9 cellular contexts compared by ENCODE assay signal in the genomic region with DNA sequence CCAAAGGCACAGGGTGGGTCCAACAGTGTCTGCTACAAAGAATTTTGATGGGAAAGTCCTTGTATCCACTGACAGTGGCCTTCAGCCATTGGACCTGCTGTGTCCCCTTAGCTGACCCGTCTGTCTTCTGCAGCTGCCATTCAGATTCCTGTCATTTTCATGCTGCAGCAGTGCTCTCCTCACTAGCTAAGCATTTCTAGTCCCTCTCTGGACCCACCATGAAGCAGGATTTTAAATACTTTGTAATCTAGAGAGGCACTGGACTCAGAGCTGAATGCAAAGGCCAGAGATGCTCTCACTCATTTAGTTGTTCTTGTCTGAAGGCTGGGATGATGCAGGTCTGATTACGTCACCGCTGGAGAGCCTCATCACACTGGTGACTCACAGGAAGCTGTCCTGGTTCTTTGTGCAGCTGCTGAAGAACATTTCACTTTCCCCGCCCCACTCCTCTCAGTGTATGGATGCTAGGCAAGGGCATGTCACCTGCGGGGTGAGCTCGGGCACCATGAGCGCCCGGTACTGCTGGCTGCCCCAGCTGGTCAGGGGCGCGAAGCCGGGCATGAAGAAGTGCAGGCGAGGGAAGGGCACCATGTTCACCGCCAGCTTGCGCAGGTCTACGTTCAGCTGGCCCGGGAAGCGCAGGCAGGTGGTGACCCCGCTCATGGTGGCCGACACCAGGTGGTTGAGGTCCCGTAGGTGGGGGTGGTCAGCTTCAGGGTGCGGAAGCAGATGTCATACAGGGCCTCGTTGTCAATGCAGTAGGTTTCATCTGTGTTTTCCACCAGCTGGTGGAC. TPM values are rescaled to one million over a fixed set of nuclear protein-coding genes. Genes with fewer than 3 reads are reported as not detected.
DNase-seq lines count a peak whose midpoint lies in the region; ATAC-seq, FAIRE-seq and TF ChIP-seq lines count a peak whose summit lies in the region.
"Had no signal": no experiment of that assay in that cellular context is flagged by ENCODE, and none has a peak within 500 bp of the region (broad histone marks: within the 10 kb centered on the region; RNA-seq: fewer than 3 reads in every experiment).

No MANE protein-coding gene starts in this region.

- H3K9me1 ChIP-seq in endothelial cell of umbilical vein (replicated peaks; ENCODE audit: control insufficient read depth, extremely low read depth, insufficient read depth, low read length) = no peaks in the 10 kb centered on the region

- H3K4me3 ChIP-seq in SJSA1 (no peak overlapping the region), endothelial cell of umbilical vein (replicated peaks in 1 of 3; ENCODE audit: insufficient read depth in 1 of 3, low read depth in 1 of 3, low read length in 3 of 3) (no peak overlapping the region), smooth muscle cell (no peak overlapping the region), MM.1S (ENCODE audit: low read length) (no peak overlapping the region)

- H2AFZ ChIP-seq in endothelial cell of umbilical vein (ENCODE audit: low read depth, low read length) (no peak overlapping the region), smooth muscle cell (ENCODE audit: low read depth) (no peak overlapping the region), MM.1S (ENCODE audit: low read length) (no peak overlapping the region)

- no peak for TF ChIP-seq CTCF in endothelial cell of umbilical vein (IDR thresholded peaks at IDR 0.05; ENCODE audit: extremely low read depth in 1 of 2, insufficient read depth in 1 of 2, low read depth in 1 of 2, low read length in 2 of 2)
- no peak for TF ChIP-seq CTCF in smooth muscle cell (IDR thresholded peaks at IDR 0.05; ENCODE audit: borderline replicate concordance, insufficient read depth, poor library complexity, severe bottlenecking)
- no peak for TF ChIP-seq CTCF in MM.1S (IDR thresholded peaks at IDR 0.05; ENCODE audit: low read length)

- TF ChIP-seq POLR2A in endothelial cell of umbilical vein (IDR thresholded peaks at IDR 0.05; ENCODE audit: low read depth, low read length) = no peak

- H3K4me2 ChIP-seq in endothelial cell of umbilical vein (ENCODE audit: insufficient read depth, low read length) (no peak overlapping the region), smooth muscle cell (no peak overlapping the region), MM.1S (ENCODE audit: low read depth, low read length) (no peak overlapping the region)

- H3K9ac ChIP-seq in endothelial cell of umbilical vein (replicated peaks; ENCODE audit: extremely low read depth, insufficient read depth, low read length) (no peak overlapping the region), smooth muscle cell (ENCODE audit: low read depth) (peak overlapping the region; percentile 22), MM.1S (ENCODE audit: low read length) (no peak overlapping the region)

- WGBS in smooth muscle cell (ENCODE audit: low lambda C conversion rate) = 83% methylated on average over 22 of the region's 22 CpGs

- H3K4me1 ChIP-seq in SJSA1 (replicated peaks) = peaks cover 16% of the 10 kb centered on the region
- H3K4me1 ChIP-seq in endothelial cell of umbilical vein (ENCODE audit: control insufficient read depth, extremely low read depth, insufficient read depth, low read length) = peaks cover 5% of the 10 kb centered on the region
- peaks cover 6% of the 10 kb centered on the region for H3K4me1 ChIP-seq in smooth muscle cell (ENCODE audit: low read depth)
- H3K4me1 ChIP-seq in MM.1S (ENCODE audit: low read length) = no peaks in the 10 kb centered on the region

- no TSS peak for BruUV-seq in endothelial cell of umbilical vein (replicated peaks; lab: Mats Ljungman, UMichigan)

- POLR2A ChIA-PET in endothelial cell of umbilical vein (lab: Charles Lee) = interaction anchor here (0.7 kb wide), 1 partner anchor 11 kb away, joined by 3 read pairs; no protein-coding TSS in a partner anchor

- FAIRE-seq in endothelial cell of umbilical vein (lab: Jason Lieb, UNC) = peak; percentile 96

- H3K9me3 ChIP-seq in SJSA1 (replicated peaks) (no peaks in the 10 kb centered on the region), endothelial cell of umbilical vein (replicated peaks; ENCODE audit: control insufficient read depth, insufficient read depth, low read length) (no peaks in the 10 kb centered on the region), smooth muscle cell (replicated peaks; ENCODE audit: low read depth) (no peaks in the 10 kb centered on the region), MM.1S (replicated peaks; ENCODE audit: insufficient read depth, low read length) (no peaks in the 10 kb centered on the region)

- no peak for ATAC-seq in HG03469 (IDR thresholded peaks at IDR 0.05; ENCODE audit: unreplicated experiment)
- no peak for ATAC-seq in HG02884 (IDR thresholded peaks at IDR 0.05; ENCODE audit: unreplicated experiment)

- H3K27ac ChIP-seq in SJSA1 = no peak overlapping the region
- H3K27ac ChIP-seq in endothelial cell of umbilical vein (ENCODE audit: insufficient read depth, low read depth, low read length) = no peak overlapping the region
- H3K27ac ChIP-seq in smooth muscle cell (ENCODE audit: low read depth) = peak overlapping the region; percentile 80
- no peak overlapping the region for H3K27ac ChIP-seq in MM.1S (ENCODE audit: low read length)

- intact Hi-C loops in endothelial cell of umbilical vein (cut with micrococcal nuclease) = no loop called here

- dilution Hi-C loops in endothelial cell of umbilical vein (cut with MboI; ENCODE audit: extremely low pct_ligation_motif_present, low sequenced_read_pairs) = no loop called here

- H3K9me2 ChIP-seq in MM.1S (replicated peaks; ENCODE audit: insufficient read depth, low read length) = no peaks in the 10 kb centered on the region

- no peaks in the 10 kb centered on the region for H4K20me1 ChIP-seq in endothelial cell of umbilical vein (replicated peaks; ENCODE audit: control insufficient read depth, extremely low read depth, insufficient read depth, low read length)
- H4K20me1 ChIP-seq in smooth muscle cell (ENCODE audit: low read depth) = no peaks in the 10 kb centered on the region
- H4K20me1 ChIP-seq in MM.1S (ENCODE audit: insufficient read depth, low read length) = no peaks in the 10 kb centered on the region

- H3F3A ChIP-seq in smooth muscle cell (ENCODE audit: low read depth) (no peaks in the 10 kb centered on the region), MM.1S (ENCODE audit: insufficient read depth, low read length) (no peaks in the 10 kb centered on the region)

- peak; percentile 44 to 48 for DNase-seq in activated CD4-positive, alpha-beta T cell treated with anti-CD3 and anti-CD28 coated beads for 4 hours
- DNase-seq in activated CD4-positive, alpha-beta T cell treated with anti-CD3 and anti-CD28 coated beads for 1 hour = no peak
- DNase-seq in SJSA1 (ENCODE audit: low read depth in 1 of 2, low spot score in 2 of 2) = peak; percentile 57 to 80
- peak; percentile 69 for DNase-seq in endothelial cell of umbilical vein (ENCODE audit: low read depth, low spot score)
- DNase-seq in smooth muscle cell (lab: John Stamatoyannopoulos, UW; ENCODE audit: unreplicated experiment) = no peak
- DNase-seq in MM.1S = no peak
- DNase-seq: T-cell had no signal

- H3K27me3 ChIP-seq in SJSA1 (replicated peaks) = no peaks in the 10 kb centered on the region
- peaks cover 0 to 4% of the 10 kb centered on the region in 2 experiments for H3K27me3 ChIP-seq in endothelial cell of umbilical vein (ENCODE audit: control insufficient read depth in 2 of 2, insufficient read depth in 2 of 2, low read length in 2 of 2)
- H3K27me3 ChIP-seq in smooth muscle cell (ENCODE audit: low read depth) = no peaks in the 10 kb centered on the region
- H3K27me3 ChIP-seq in MM.1S (replicated peaks; ENCODE audit: insufficient read depth, low read length) = no peaks in the 10 kb centered on the region

- H3K79me2 ChIP-seq in endothelial cell of umbilical vein (ENCODE audit: control insufficient read depth, insufficient read depth, low read length) = no peaks in the 10 kb centered on the region
- H3K79me2 ChIP-seq in smooth muscle cell (ENCODE audit: low read depth) = no peaks in the 10 kb centered on the region
- H3K79me2 ChIP-seq in MM.1S (ENCODE audit: low read length) = no peaks in the 10 kb centered on the region

- H3K36me3 ChIP-seq in SJSA1 (no peaks in the 10 kb centered on the region), endothelial cell of umbilical vein (ENCODE audit: control insufficient read depth in 2 of 2, extremely low read depth in 1 of 2, insufficient read depth in 2 of 2, low read length in 2 of 2) (no peaks in the 10 kb centered on the region), smooth muscle cell (ENCODE audit: low read depth) (no peaks in the 10 kb centered on the region), MM.1S (replicated peaks; ENCODE audit: insufficient read depth, low read length) (no peaks in the 10 kb centered on the region)

- CTCF ChIA-PET in endothelial cell of umbilical vein (lab: Charles Lee) = interaction anchor here (0.8 to 2.0 kb wide), 7 partner anchors 11 to 75 kb away, joined by 3 to 9 read pairs (median 3); partner anchors contain the start of gene TUBB2A

RNA-seq across cellular contexts. Expression of gene TUBB2A, which starts 19.4 kb away (rescaled TPM):
- total RNA-seq in SJSA1 (2014; rRNA removed; shearing (Covaris generic)) = 212 and 289 TPM in 2 replicates
- total RNA-seq in endothelial cell of umbilical vein (73.2 and 80.3 TPM in 2 replicates), smooth muscle cell (201 and 236 TPM in 2 replicates)
- polyA plus RNA-seq in endothelial cell of umbilical vein (99.2 and 128 TPM in 2 replicates), smooth muscle cell (272 and 448 TPM in 2 replicates)
- 78.6 and 88.9 TPM in 2 replicates for polyA plus RNA-seq in endothelial cell of umbilical vein (2011; cell fraction: cytosol; rRNA removed)
- 47.8 and 51.7 TPM in 2 replicates for polyA plus RNA-seq in endothelial cell of umbilical vein (2011; cell fraction: nucleus; rRNA removed)
- polyA plus RNA-seq in endothelial cell of umbilical vein (2012) = 86.4 and 95.8 TPM in 2 replicates
- polyA minus RNA-seq in endothelial cell of umbilical vein = 56.4 and 61.2 TPM in 2 replicates
- 10.5 TPM for polyA minus RNA-seq in endothelial cell of umbilical vein (2011; cell fraction: cytosol; rRNA and poly(A)+ RNA removed)
- polyA minus RNA-seq in endothelial cell of umbilical vein (2011; cell fraction: nucleus; rRNA and poly(A)+ RNA removed) = 14.7 and 17.8 TPM in 2 replicates

RNA-seq across cellular contexts. Expression of gene TUBB2B, which starts 50.7 kb away (rescaled TPM):
- total RNA-seq in SJSA1 (2014; rRNA removed; shearing (Covaris generic)) = 33.1 and 49.5 TPM in 2 replicates
- total RNA-seq in endothelial cell of umbilical vein (3.6 and 8.3 TPM in 2 replicates), smooth muscle cell (55.7 and 62.1 TPM in 2 replicates)
- polyA plus RNA-seq in endothelial cell of umbilical vein (5.1 and 7.8 TPM in 2 replicates), smooth muscle cell (22.7 and 52.2 TPM in 2 replicates)
- 3.2 and 4.7 TPM in 2 replicates for polyA plus RNA-seq in endothelial cell of umbilical vein (2011; cell fraction: cytosol; rRNA removed)
- 1.9 and 2.5 TPM in 2 replicates for polyA plus RNA-seq in endothelial cell of umbilical vein (2011; cell fraction: nucleus; rRNA removed)
- polyA plus RNA-seq in endothelial cell of umbilical vein (2012) = 5.0 and 7.8 TPM in 2 replicates
- 3.4 and 3.8 TPM in 2 replicates for polyA minus RNA-seq in endothelial cell of umbilical vein
- not detected for polyA minus RNA-seq in endothelial cell of umbilical vein (2011; cell fraction: cytosol; rRNA and poly(A)+ RNA removed)
- 0.67 and 1.1 TPM in 2 replicates for polyA minus RNA-seq in endothelial cell of umbilical vein (2011; cell fraction: nucleus; rRNA and poly(A)+ RNA removed)

RNA-seq across cellular contexts. Expression of gene BPHL, which starts 58.2 kb away (rescaled TPM):
- 16.8 and 18.7 TPM in 2 replicates for total RNA-seq in SJSA1 (2014; rRNA removed; shearing (Covaris generic))
- total RNA-seq in endothelial cell of umbilical vein (14.8 and 16.6 TPM in 2 replicates), smooth muscle cell (21.3 and 33.3 TPM in 2 replicates)
- polyA plus RNA-seq in endothelial cell of umbilical vein (10.3 and 12.3 TPM in 2 replicates), smooth muscle cell (43.6 and 57.8 TPM in 2 replicates)
- 10.4 and 11.5 TPM in 2 replicates for polyA plus RNA-seq in endothelial cell of umbilical vein (2011; cell fraction: cytosol; rRNA removed)
- polyA plus RNA-seq in endothelial cell of umbilical vein (2011; cell fraction: nucleus; rRNA removed) = 22.0 and 24.5 TPM in 2 replicates
- 16.3 and 16.8 TPM in 2 replicates for polyA plus RNA-seq in endothelial cell of umbilical vein (2012)
- 11.5 and 15.7 TPM in 2 replicates for polyA minus RNA-seq in endothelial cell of umbilical vein
- polyA minus RNA-seq in endothelial cell of umbilical vein (2011; cell fraction: cytosol; rRNA and poly(A)+ RNA removed) = 6.6 TPM
- 9.0 and 9.9 TPM in 2 replicates for polyA minus RNA-seq in endothelial cell of umbilical vein (2011; cell fraction: nucleus; rRNA and poly(A)+ RNA removed)

Comparison
In these comparisons a context has a peak if more than half of its experiments do, and no peak if none do; other contexts are left out.
1. DNase-seq: peak in activated CD4-positive, alpha-beta T cell treated with anti-CD3 and anti-CD28 coated beads for 4 hours (2 of 2), SJSA1 (2 of 2) and endothelial cell of umbilical vein (single experiment); none in activated CD4-positive, alpha-beta T cell treated with anti-CD3 and anti-CD28 coated beads for 1 hour (single experiment), smooth muscle cell (single experiment) and MM.1S (single experiment).